8 cellular contexts compared by ENCODE assay signal in the genomic region with DNA sequence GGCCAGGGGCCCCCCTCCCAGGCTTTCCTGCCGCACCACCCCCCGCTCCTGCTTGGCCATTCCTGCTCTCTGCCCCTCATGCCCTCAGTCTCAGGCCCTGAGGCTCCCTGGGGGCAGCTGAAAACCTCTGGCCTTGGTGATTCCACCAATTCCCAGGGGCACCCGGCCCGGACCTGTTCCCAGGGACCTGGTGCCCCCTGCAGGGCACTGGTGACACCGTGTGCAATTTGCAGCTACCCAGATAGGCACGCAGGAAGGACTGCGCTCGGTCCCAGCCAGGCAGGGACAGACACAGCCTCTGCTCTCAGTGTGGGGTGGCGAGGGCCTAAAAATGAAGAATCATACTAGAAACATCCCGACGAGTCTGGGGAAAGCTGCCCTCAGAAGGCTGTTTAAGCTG. TPM values are rescaled to one million over a fixed set of nuclear protein-coding genes. Genes with fewer than 3 reads are reported as not detected.
DNase-seq lines count a peak whose midpoint lies in the region; ATAC-seq and TF ChIP-seq lines count a peak whose summit lies in the region.

No MANE protein-coding gene starts in this region.

- no peaks in the 10 kb centered on the region for H3K9me3 Mint-ChIP-seq in endothelial cell (ENCODE audit: unreplicated experiment)
- H3K9me3 Mint-ChIP-seq in neural crest cell: no peaks in the 10 kb centered on the region

- no peak for ATAC-seq in HG02938 (IDR thresholded peaks at IDR 0.05; ENCODE audit: unreplicated experiment)

- H3K4me3 Mint-ChIP-seq in endothelial cell (ENCODE audit: unreplicated experiment) (no peak overlapping the region), neural crest cell (no peak overlapping the region)

- H3K27me3 Mint-ChIP-seq in endothelial cell (ENCODE audit: unreplicated experiment) (peaks cover 14% of the 10 kb centered on the region), neural crest cell (ENCODE audit: low read depth) (peaks cover 29% of the 10 kb centered on the region)

- TF ChIP-seq CTCF in endothelial cell (IDR thresholded peaks at IDR 0.05; ENCODE audit: unreplicated experiment) (peak; percentile 61), neural crest cell (conservative IDR thresholded peaks at IDR 0.05) (peak; percentile 58)

- no peak overlapping the region for H3K27ac Mint-ChIP-seq in endothelial cell (ENCODE audit: unreplicated experiment)
- H3K27ac Mint-ChIP-seq in neural crest cell (ENCODE audit: unreplicated experiment): no peak overlapping the region

- DNase-seq in ACHN (peak; percentile 66), ELR (ENCODE audit: low read depth) (peak; percentile 65), NCI-H82 (lab: John Stamatoyannopoulos, UW) (peak; percentile 92), endothelial cell (ENCODE audit: low spot score) (peak; percentile 75), neural crest cell (ENCODE audit: low read depth, low spot score) (peak; percentile 53), NCI-H774 (lab: John Stamatoyannopoulos, UW) (no peak), GF-D8 (lab: John Stamatoyannopoulos, UW) (no peak)

- in situ Hi-C loops in ACHN (cut with HindIII; ENCODE audit: low pct_ligation_motif_present, low pct_unique_long_range_greater_than_20kb, low sequenced_read_pairs): no loop called here

- H3K36me3 Mint-ChIP-seq in endothelial cell (ENCODE audit: low read depth, unreplicated experiment) (no peaks in the 10 kb centered on the region), neural crest cell (ENCODE audit: low read depth) (no peaks in the 10 kb centered on the region)

- H3K4me1 Mint-ChIP-seq in endothelial cell (ENCODE audit: unreplicated experiment) (no peaks in the 10 kb centered on the region), neural crest cell (peaks cover 4% of the 10 kb centered on the region)

RNA-seq across cellular contexts. Expression of a gene that starts 13.4 kb away (rescaled TPM):
- total RNA-seq in endothelial cell (ENCODE audit: unreplicated experiment) (not detected), neural crest cell (0.14 and 0.30 TPM in 2 replicates)

Comparison
In these comparisons a context has a peak if more than half of its experiments do, and no peak if none do; other contexts are left out.
1. DNase-seq: peak in ACHN (single experiment), ELR (single experiment), NCI-H82 (single experiment), endothelial cell (single experiment) and neural crest cell (single experiment); none in NCI-H774 (single experiment) and GF-D8 (single experiment).